ENCODE assay signal across 8 cellular contexts in genomic region chr1:160097196-160097910, GRCh38. TPM values are rescaled to one million over a fixed set of nuclear protein-coding genes. Genes with fewer than 3 reads are reported as not detected.
DNase-seq lines count a peak whose midpoint lies in the region; ATAC-seq and TF ChIP-seq lines count a peak whose summit lies in the region.

No MANE protein-coding gene starts in this region.

- H3K4me3 Mint-ChIP-seq in progenitor cell of endocrine pancreas (ENCODE audit: low read depth) = peak overlapping the region; percentile 79

- no peak overlapping the region for H2AFZ ChIP-seq in SU-DHL-6 (ENCODE audit: low read depth, low read length, severe bottlenecking)

- H4K20me1 ChIP-seq in SU-DHL-6 (ENCODE audit: low read depth, low read length) = no peaks in the 10 kb centered on the region

- no peaks in the 10 kb centered on the region for H3K36me3 ChIP-seq in SU-DHL-6 (ENCODE audit: low read length)

- no peak for ATAC-seq in HG02571 (IDR thresholded peaks at IDR 0.05; ENCODE audit: unreplicated experiment)

- H3K27ac Mint-ChIP-seq in progenitor cell of endocrine pancreas = peak overlapping the region; percentile 35

- H3K9me3 ChIP-seq in SU-DHL-6 (ENCODE audit: insufficient read depth, low read length) = no peaks in the 10 kb centered on the region

- peaks cover 18% of the 10 kb centered on the region for H3K4me1 Mint-ChIP-seq in progenitor cell of endocrine pancreas (ENCODE audit: low read depth)

- TF ChIP-seq CTCF in SU-DHL-6 (IDR thresholded peaks at IDR 0.05; ENCODE audit: insufficient read depth, low read length, poor library complexity, severe bottlenecking) (no peak), epithelial cell of esophagus (IDR thresholded peaks at IDR 0.05; ENCODE audit: insufficient read depth, low read depth, low read length, missing control alignments) (no peak), progenitor cell of endocrine pancreas (IDR thresholded peaks at IDR 0.05; ENCODE audit: unreplicated experiment) (no peak)

- H3K27ac ChIP-seq in SU-DHL-6 (ENCODE audit: low read depth, low read length) = no peak overlapping the region

- H3K9ac ChIP-seq in SU-DHL-6 (ENCODE audit: low read length) = peak overlapping the region; percentile 71

- peak overlapping the region; percentile 79 for H3K4me2 ChIP-seq in SU-DHL-6 (ENCODE audit: low read depth, low read length, poor library complexity, severe bottlenecking)

- H3K27me3 ChIP-seq in SU-DHL-6 (ENCODE audit: low read length) = no peaks in the 10 kb centered on the region

- H3K27me3 Mint-ChIP-seq in progenitor cell of endocrine pancreas = peaks cover 6% of the 10 kb centered on the region

- H3K9me3 Mint-ChIP-seq in progenitor cell of endocrine pancreas (ENCODE audit: low read depth) = no peaks in the 10 kb centered on the region

- H3K4me3 ChIP-seq in SU-DHL-6 (ENCODE audit: insufficient read depth, low read length, poor library complexity, severe bottlenecking) = peak overlapping the region; percentile 69
- H3K4me3 ChIP-seq in epithelial cell of esophagus (ENCODE audit: low read length) = peak overlapping the region; percentile 62

- DNase-seq in COLO668 (lab: John Stamatoyannopoulos, UW; ENCODE audit: unreplicated experiment) = peak; percentile 24
- peak; percentile 16 for DNase-seq in epithelial cell of esophagus (ENCODE audit: low read depth)
- DNase-seq in progenitor cell of endocrine pancreas (ENCODE audit: low spot score, unreplicated experiment) = no peak
- DNase-seq in glomerular visceral epithelial cell (ENCODE audit: extremely low spot score) = no peak
- no peak for DNase-seq in NCI-H774 (lab: John Stamatoyannopoulos, UW)
- DNase-seq in NCI-H1436 treated with DMSO at 0.1 percent for 48 hours (lab: John Stamatoyannopoulos, UW) = no peak

- peaks cover 8% of the 10 kb centered on the region for H3F3A ChIP-seq in SU-DHL-6 (ENCODE audit: insufficient read depth)

- H3K36me3 Mint-ChIP-seq in progenitor cell of endocrine pancreas (ENCODE audit: insufficient read depth) = no peaks in the 10 kb centered on the region

- H3K79me2 ChIP-seq in SU-DHL-6 (ENCODE audit: insufficient read depth, low read length) = no peaks in the 10 kb centered on the region

- no peaks in the 10 kb centered on the region for H3K9me2 ChIP-seq in SU-DHL-6 (replicated peaks; ENCODE audit: insufficient read depth, low read length)

RNA-seq across cellular contexts. Expression of gene IGSF8, which starts 1.1 kb away (rescaled TPM):
- 39.4 and 40.0 TPM in 2 replicates for total RNA-seq in progenitor cell of endocrine pancreas

RNA-seq across cellular contexts. Expression of gene KCNJ9, which starts 16.0 kb away (rescaled TPM):
- not detected in 2 replicates for total RNA-seq in progenitor cell of endocrine pancreas

RNA-seq across cellular contexts. Expression of gene ATP1A2, which starts 18.2 kb away (rescaled TPM):
- total RNA-seq in progenitor cell of endocrine pancreas = 0.11 TPM in 1 of 2 replicates, not detected in the other

RNA-seq across cellular contexts. Expression of gene KCNJ10, which starts 27.4 kb away (rescaled TPM):
- 0.09 and 0.12 TPM in 2 replicates for total RNA-seq in progenitor cell of endocrine pancreas

RNA-seq across cellular contexts. Expression of gene ATP1A4, which starts 54.0 kb away (rescaled TPM):
- not detected in 2 replicates for total RNA-seq in progenitor cell of endocrine pancreas

Comparison
In these comparisons a context has a peak if more than half of its experiments do, and no peak if none do; other contexts are left out.
1. DNase-seq: peak in COLO668 (single experiment) and epithelial cell of esophagus (single experiment); none in progenitor cell of endocrine pancreas (single experiment), glomerular visceral epithelial cell (single experiment), NCI-H774 (single experiment) and NCI-H1436 treated with DMSO at 0.1 percent for 48 hours (single experiment).